Comparison of ENCODE assay signal across 6 cellular contexts in the genomic region with DNA sequence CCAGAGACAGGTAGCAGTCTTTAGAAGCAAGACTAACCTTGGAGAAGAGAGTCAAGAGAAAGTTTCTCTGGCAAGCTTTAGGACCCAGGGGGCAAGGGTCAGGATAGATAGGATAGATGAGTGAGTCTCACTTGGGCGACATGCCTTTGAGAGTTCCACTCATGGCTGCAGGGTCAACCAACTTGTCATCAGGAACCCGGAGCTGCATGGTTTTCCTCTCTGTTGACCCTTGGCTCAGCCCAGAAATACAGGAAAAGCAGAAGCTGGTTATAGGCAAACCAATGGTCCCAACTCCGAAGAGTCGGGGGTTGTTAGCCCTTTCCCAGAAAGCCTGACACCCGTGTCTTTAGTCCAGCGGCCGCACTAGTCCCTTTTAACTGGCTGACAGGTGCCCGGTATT. TPM values are rescaled to one million over a fixed set of nuclear protein-coding genes. Genes with fewer than 3 reads are reported as not detected.
"Had no signal": no experiment of that assay in that cellular context is flagged by ENCODE, and none has a peak within 500 bp of the region (broad histone marks: within the 10 kb centered on the region; RNA-seq: fewer than 3 reads in every experiment).

No MANE protein-coding gene starts in this region.

RNA-seq across cellular contexts. Expression of gene AKR1C2, which starts 55.6 kb away (rescaled TPM):
- total RNA-seq: activated naive CD4-positive, alpha-beta T cell treated with anti-CD3 and anti-CD28 coated beads, Interleukin-2, amount 50 U/mL, for 72 hours; activated naive CD8-positive, alpha-beta T cell treated with anti-CD3 and anti-CD28 coated beads for 36 hours; activated naive CD8-positive, alpha-beta T cell treated with anti-CD3 and anti-CD28 coated beads, Interleukin-2, amount 10 ng/mL, durations not matched to agents 7 days and 5 days; activated T-helper 1 cell treated with anti-CD3 and anti-CD28 coated beads, Interleukin-12 subunit alpha, Interleukin-12 subunit beta, Interleukin-2, Interleukin-4 antibody, amounts not matched to agents 30 ng/mL and 10 ng/mL and 1 ng/mL, durations not matched to agents 14 hours and 24 hours and 36 hours; activated T-helper 17 cell treated with anti-CD3 and anti-CD28 coated beads, Interleukin-2, amount 50 U/mL, for 72 hours; activated T-helper 2 cell treated with anti-CD3 and anti-CD28 coated beads, Interferon-gamma antibody, Interleukin-2, Interleukin-4, amounts not matched to agents 10 μg/mL and 5 μg/mL and 100 μg/mL, durations not matched to agents 14 hours and 24 hours and 36 hours had no signal
